Comparison of ENCODE assay signal across 18 cellular contexts in the genomic region with DNA sequence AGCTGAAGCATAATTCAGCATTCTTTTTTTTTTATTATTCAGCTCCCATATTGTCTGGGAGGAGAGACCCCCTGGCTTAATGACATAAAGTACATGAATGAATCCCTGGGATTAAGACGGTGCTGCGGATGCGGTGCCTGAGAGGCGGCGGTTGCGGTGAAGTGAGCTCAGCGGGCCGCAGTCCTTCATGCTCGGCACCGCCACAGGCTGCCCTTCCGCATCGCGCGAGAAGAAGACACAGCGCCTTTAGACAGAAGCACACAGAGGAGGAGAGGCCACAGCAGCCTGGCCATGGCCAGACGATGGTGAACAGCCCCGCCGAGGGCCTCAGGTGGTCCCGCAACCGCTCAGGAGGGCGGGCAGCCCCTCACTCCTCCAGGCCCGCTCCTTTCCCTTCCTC.
"Had no signal": no experiment of that assay in that cellular context is flagged by ENCODE, and none has a peak within 500 bp of the region (broad histone marks: within the 10 kb centered on the region; RNA-seq: fewer than 3 reads in every experiment).

No MANE protein-coding gene starts in this region.

- H3K27ac Mint-ChIP-seq: activated CD8-positive, alpha-beta T cell treated with anti-CD3 and anti-CD28 coated beads for 36 hours; activated T-cell treated with anti-CD3 and anti-CD28 coated beads, Interleukin-2, amount 50 U/mL, for 24 hours; naive thymus-derived CD8-positive, alpha-beta T cell; stimulated activated memory B cell treated with anti-CD40 and anti-IgM and Interleukin-4, amounts not matched to agents 10 μg/mL and 1 μg/mL and 100 μg/mL, for 72 hours; T-helper 2 cell treated with Interferon-gamma antibody and Interleukin-4, amounts not matched to agents 5 μg/mL and 100 μg/mL, for 36 hours had no signal

- H3K9me3 ChIP-seq: gastrocnemius medialis, neutrophil, sigmoid colon, thoracic aorta, upper lobe of right lung had no signal

- H3K27me3 Mint-ChIP-seq: stimulated activated memory B cell treated with anti-CD40 and anti-IgM and Interleukin-4, amounts not matched to agents 10 μg/mL and 1 μg/mL and 100 μg/mL, for 72 hours had no signal

- H2AFZ ChIP-seq: parathyroid adenoma had no signal

- H3K4me3 ChIP-seq: cardiac muscle cell, gastrocnemius medialis, sigmoid colon, thoracic aorta, upper lobe of right lung had no signal

- H3K4me1 ChIP-seq: gastrocnemius medialis, parathyroid adenoma, sigmoid colon, upper lobe of right lung had no signal

- ATAC-seq: activated CD8-positive, alpha-beta T cell treated with anti-CD3 and anti-CD28 coated beads for 36 hours; gastrocnemius medialis; left cardiac atrium; naive thymus-derived CD8-positive, alpha-beta T cell; stimulated activated memory B cell treated with anti-CD40 and anti-IgM and Interleukin-4, amounts not matched to agents 10 μg/mL and 1 μg/mL and 100 μg/mL, for 72 hours; upper lobe of right lung had no signal

- DNase-seq: activated CD4-positive, alpha-beta T cell treated with anti-CD3 and anti-CD28 coated beads for 48 hours; activated CD4-positive, CD25-positive, alpha-beta regulatory T cell; activated CD8-positive, alpha-beta T cell treated with anti-CD3 and anti-CD28 coated beads for 36 hours; activated naive CD4-positive, alpha-beta T cell treated with anti-CD3 and anti-CD28 coated beads, Interleukin-2, amount 50 U/mL, for 16 hours; activated T-cell treated with anti-CD3 and anti-CD28 coated beads, Interleukin-2, amount 50 U/mL, for 24 hours; dorsolateral prefrontal cortex; gastrocnemius medialis; left cardiac atrium; naive thymus-derived CD8-positive, alpha-beta T cell; sigmoid colon; stimulated activated CD4-positive, alpha-beta T cell treated with anti-CD3 and anti-CD28 coated beads, Interleukin-4, amount 100 ng/mL, for 4 hours; upper lobe of right lung had no signal

- H3K36me3 Mint-ChIP-seq: stimulated activated memory B cell treated with anti-CD40 and anti-IgM and Interleukin-4, amounts not matched to agents 10 μg/mL and 1 μg/mL and 100 μg/mL, for 72 hours had no signal

- H3K79me2 ChIP-seq: parathyroid adenoma had no signal

- H3K9ac ChIP-seq: parathyroid adenoma had no signal

- H3K4me3 Mint-ChIP-seq: activated CD8-positive, alpha-beta T cell treated with anti-CD3 and anti-CD28 coated beads for 36 hours; activated T-cell treated with anti-CD3 and anti-CD28 coated beads, Interleukin-2, amount 50 U/mL, for 24 hours; naive thymus-derived CD8-positive, alpha-beta T cell; stimulated activated memory B cell treated with anti-CD40 and anti-IgM and Interleukin-4, amounts not matched to agents 10 μg/mL and 1 μg/mL and 100 μg/mL, for 72 hours; T-helper 2 cell treated with Interferon-gamma antibody and Interleukin-4, amounts not matched to agents 5 μg/mL and 100 μg/mL, for 36 hours had no signal

- H3K9me3 Mint-ChIP-seq: activated T-cell treated with anti-CD3 and anti-CD28 coated beads, Interleukin-2, amount 50 U/mL, for 24 hours had no signal

- H3K4me1 Mint-ChIP-seq: stimulated activated memory B cell treated with anti-CD40 and anti-IgM and Interleukin-4, amounts not matched to agents 10 μg/mL and 1 μg/mL and 100 μg/mL, for 72 hours had no signal

- H3K27ac ChIP-seq: cardiac muscle cell, gastrocnemius medialis, neutrophil, parathyroid adenoma, sigmoid colon, thoracic aorta, upper lobe of right lung had no signal

- H3K27me3 ChIP-seq: cardiac muscle cell, gastrocnemius medialis, sigmoid colon, upper lobe of right lung had no signal

- H3K36me3 ChIP-seq: cardiac muscle cell, gastrocnemius medialis, neutrophil, sigmoid colon, thoracic aorta, upper lobe of right lung had no signal
